Comparison of ENCODE assay signal across 27 cellular contexts in genomic region chr15:46413799-46414198, GRCh38.
DNase-seq lines count a peak whose midpoint lies in the region; ATAC-seq, FAIRE-seq and TF ChIP-seq lines count a peak whose summit lies in the region.
"Had no signal": no experiment of that assay in that cellular context is flagged by ENCODE, and none has a peak within 500 bp of the region (broad histone marks: within the 10 kb centered on the region; RNA-seq: fewer than 3 reads in every experiment).

No MANE protein-coding gene starts in this region.

- H4K12ac ChIP-seq in trophoblast cell (ENCODE audit: low read depth, low read length), result no peak overlapping the region

- no peaks in the 10 kb centered on the region for H4K20me1 ChIP-seq in fibroblast of lung (ENCODE audit: control insufficient read depth, extremely low read depth, insufficient read depth, low read length)

- H3K9ac ChIP-seq in fibroblast of lung (ENCODE audit: insufficient read depth, low read length) (no peak overlapping the region), trophoblast cell (ENCODE audit: low read length) (no peak overlapping the region)

- no peaks in the 10 kb centered on the region for H3K27me3 ChIP-seq in fibroblast of lung (ENCODE audit: control insufficient read depth, insufficient read depth, low read length)
- H3K27me3 ChIP-seq in trophoblast cell (ENCODE audit: insufficient read depth, low read length), result no peaks in the 10 kb centered on the region
- no peaks in the 10 kb centered on the region for H3K27me3 ChIP-seq in tibial nerve
- H3K27me3 ChIP-seq: Peyer's patch, spleen, transverse colon had no signal

- TF ChIP-seq CTCF in fibroblast of lung (conservative IDR thresholded peaks at IDR 0.05 in 1 of 2, IDR thresholded peaks at IDR 0.05 in 1 of 2; ENCODE audit: low read depth in 1 of 2, low read length in 2 of 2), result no peak
- TF ChIP-seq CTCF in tibial nerve (IDR thresholded peaks at IDR 0.05), result no peak

- DNase-seq in EL (peak; percentile 46), RCC 7860 (ENCODE audit: low spot score) (peak; percentile 66), fibroblast of lung (ENCODE audit: low read depth in 2 of 2) (peak; percentile 27 to 43), trophoblast cell (no peak), C1 segment of cervical spinal cord (lab: John Stamatoyannopoulos, UW) (no peak), tibial nerve (ENCODE audit: low spot score in 2 of 2) (no peak)
- DNase-seq: activated B cell treated with CpG ODN at 0.5 μM for 24 hours; activated CD4-positive, alpha-beta memory T cell treated with anti-CD3 and anti-CD28 coated beads for 36 hours; activated naive CD4-positive, alpha-beta T cell treated with Interleukin-2 at 50 U/mL for 16 hours; activated T-cell treated with anti-CD3 and anti-CD28 coated beads, Interleukin-2, amount 50 U/mL, for 24 hours; amygdala; Calu3; central memory CD4-positive, alpha-beta T cell; GDM1; NCI-H1092 treated with DMSO at 0.1 percent for 48 hours; NCI-H2081; NCI-H446 treated with DMSO at 0.1 percent for 48 hours; Peyer's patch; psoas muscle; spleen; stimulated activated CD4-positive, alpha-beta T cell treated with anti-CD3 and anti-CD28 coated beads, Interleukin-4, amount 100 ng/mL, for 24 hours; transverse colon had no signal

- no peak overlapping the region for H3K14ac ChIP-seq in trophoblast cell (ENCODE audit: low read length)

- no CpG with 5 or more reads among the region's 1 CpG for WGBS in trophoblast cell (ENCODE audit: extremely low coverage, insufficient coverage, insufficient read length)
- WGBS in tibial nerve, 2 donors, result 92 to 94% methylated on average over 1 of the region's 1 CpG

- no peak overlapping the region for H2AFZ ChIP-seq in fibroblast of lung (ENCODE audit: low read length)
- H2AFZ ChIP-seq in trophoblast cell (ENCODE audit: insufficient read depth, low read length, poor library complexity), result no peak overlapping the region

- no peak overlapping the region for H3K23ac ChIP-seq in trophoblast cell (ENCODE audit: low read length)

- H2BK5ac ChIP-seq in trophoblast cell (ENCODE audit: low read depth, low read length, poor library complexity), result no peak overlapping the region

- no peak for TF ChIP-seq POLR2A in tibial nerve (IDR thresholded peaks at IDR 0.05)

- no peak overlapping the region for H3K4me3 ChIP-seq in fibroblast of lung (replicated peaks in 1 of 4; ENCODE audit: control extremely low read depth in 1 of 4, insufficient read depth in 1 of 4, low read depth in 3 of 4, low read length in 4 of 4)
- H3K4me3 ChIP-seq in trophoblast cell (ENCODE audit: low read depth, low read length), result no peak overlapping the region
- no peak overlapping the region for H3K4me3 ChIP-seq in tibial nerve
- H3K4me3 ChIP-seq: GM12878, HAP-1, Peyer's patch, psoas muscle, SK-N-MC, spleen, transverse colon had no signal

- H2BK12ac ChIP-seq in trophoblast cell (ENCODE audit: low read length), result peak overlapping the region; percentile 66

- peak overlapping the region; percentile 66 for H2AK5ac ChIP-seq in trophoblast cell (ENCODE audit: low read length)

- peaks cover 2% of the 10 kb centered on the region for H3K79me1 ChIP-seq in trophoblast cell (ENCODE audit: low read length)

- TF ChIP-seq EP300 in tibial nerve (IDR thresholded peaks at IDR 0.05), result no peak

- no peaks in the 10 kb centered on the region for H3K9me3 ChIP-seq in fibroblast of lung (ENCODE audit: control insufficient read depth, insufficient read depth, low read depth, low read length)
- H3K9me3 ChIP-seq in trophoblast cell (ENCODE audit: insufficient read depth, low read depth, low read length), result no peaks in the 10 kb centered on the region
- no peaks in the 10 kb centered on the region for H3K9me3 ChIP-seq in tibial nerve
- H3K9me3 ChIP-seq: HAP-1, Peyer's patch, psoas muscle, transverse colon had no signal

- no peaks in the 10 kb centered on the region for H3K4me1 ChIP-seq in fibroblast of lung (ENCODE audit: control insufficient read depth, extremely low read depth, insufficient read depth, low read length)
- peaks cover 0 to 4% of the 10 kb centered on the region in 2 experiments for H3K4me1 ChIP-seq in trophoblast cell (ENCODE audit: control insufficient read depth in 1 of 2, insufficient read depth in 2 of 2, low read length in 2 of 2)
- H3K4me1 ChIP-seq in tibial nerve, result no peaks in the 10 kb centered on the region
- H3K4me1 ChIP-seq: HAP-1, Peyer's patch, psoas muscle, spleen, transverse colon had no signal

- H3K4ac ChIP-seq in trophoblast cell (ENCODE audit: low read depth, low read length), result no peak overlapping the region

- H3K4me2 ChIP-seq in fibroblast of lung (ENCODE audit: extremely low read depth, insufficient read depth, low read length) (no peak overlapping the region), trophoblast cell (ENCODE audit: low read length) (no peak overlapping the region)

- H3K27ac ChIP-seq in fibroblast of lung (ENCODE audit: insufficient read depth, low read length), result no peak overlapping the region
- no peak overlapping the region for H3K27ac ChIP-seq in trophoblast cell (ENCODE audit: low read depth, low read length)
- no peak overlapping the region for H3K27ac ChIP-seq in tibial nerve
- H3K27ac ChIP-seq: Peyer's patch, psoas muscle, SK-N-MC, spleen, transverse colon had no signal

- no peak for FAIRE-seq in RCC 7860 (lab: Jason Lieb, UNC)
- FAIRE-seq: GM12878 had no signal

- no peaks in the 10 kb centered on the region for H3K36me3 ChIP-seq in fibroblast of lung (ENCODE audit: control insufficient read depth, insufficient read depth, low read length)
- H3K36me3 ChIP-seq in trophoblast cell (ENCODE audit: control insufficient read depth in 1 of 2, insufficient read depth in 2 of 2, low read length in 2 of 2), result no peaks in the 10 kb centered on the region
- no peaks in the 10 kb centered on the region for H3K36me3 ChIP-seq in tibial nerve
- H3K36me3 ChIP-seq: HAP-1, Peyer's patch, spleen, transverse colon had no signal

- H3K79me2 ChIP-seq in fibroblast of lung (ENCODE audit: control insufficient read depth, insufficient read depth, low read length), result no peaks in the 10 kb centered on the region
- H3K79me2 ChIP-seq in trophoblast cell (ENCODE audit: control insufficient read depth, insufficient read depth, low read length, poor library complexity), result no peaks in the 10 kb centered on the region

- H4K91ac ChIP-seq in trophoblast cell (ENCODE audit: low read depth, low read length), result no peak overlapping the region

- H2BK120ac ChIP-seq in trophoblast cell (ENCODE audit: insufficient read depth, low read length, poor library complexity), result no peak overlapping the region

- H3K18ac ChIP-seq in trophoblast cell (ENCODE audit: low read length), result no peak overlapping the region

- H4K8ac ChIP-seq in trophoblast cell (ENCODE audit: low read depth, low read length), result no peak overlapping the region

- ATAC-seq in SK-N-SH treated with all-trans-retinoic acid at 6 μM for 48 hours (no peak), esophagus mucosa (no peak)
- ATAC-seq: GM12878, psoas muscle had no signal

TF ChIP-seq in SK-N-SH treated with all-trans-retinoic acid at 6 μM for 48 hours, 23 proteins besides CTCF, POLR2A, EP300 and RAD21:
- no peak for TF ChIP-seq ZC3H10 (CRISPR knock-in tag; IDR thresholded peaks at IDR 0.05)
- TF ChIP-seq POU6F1 (CRISPR knock-in tag; IDR thresholded peaks at IDR 0.05; ENCODE audit: borderline replicate concordance, low read depth), result no peak
- no peak for TF ChIP-seq ZNF70 (CRISPR knock-in tag; IDR thresholded peaks at IDR 0.05)
- no peak for TF ChIP-seq CSDC2 (CRISPR knock-in tag; IDR thresholded peaks at IDR 0.05)
- no peak for TF ChIP-seq TSHZ2 (CRISPR knock-in tag; IDR thresholded peaks at IDR 0.05)

Comparison
In these comparisons a context has a peak if more than half of its experiments do, and no peak if none do; other contexts are left out.
1. DNase-seq: peak in EL (single experiment), RCC 7860 (single experiment) and fibroblast of lung (2 of 2); none in trophoblast cell (0 of 2), C1 segment of cervical spinal cord (0 of 14) and tibial nerve (0 of 2).